Comparison of ENCODE assay signal across 11 cellular contexts in genomic region chr10:32940321-32941264, GRCh38. TPM values are rescaled to one million over a fixed set of nuclear protein-coding genes. Genes with fewer than 3 reads are reported as not detected.
DNase-seq lines count a peak whose midpoint lies in the region; ATAC-seq and TF ChIP-seq lines count a peak whose summit lies in the region.
"Had no signal": no experiment of that assay in that cellular context is flagged by ENCODE, and none has a peak within 500 bp of the region (broad histone marks: within the 10 kb centered on the region; RNA-seq: fewer than 3 reads in every experiment).

No MANE protein-coding gene starts in this region.

- peaks cover 65% of the 10 kb centered on the region for H3K4me1 Mint-ChIP-seq in dendritic cell treated with granulocyte-macrophage colony-stimulating factor and Interleukin-4, amounts not matched to agents 40 ng/mL and 50 ng/mL, for 4 days (ENCODE audit: low read depth)

- H3K36me3 Mint-ChIP-seq in dendritic cell treated with granulocyte-macrophage colony-stimulating factor and Interleukin-4, amounts not matched to agents 40 ng/mL and 50 ng/mL, for 4 days (ENCODE audit: low read depth): peaks cover 9% of the 10 kb centered on the region

- intact Hi-C loops in dendritic cell treated with granulocyte-macrophage colony-stimulating factor and Interleukin-4, amounts not matched to agents 40 ng/mL and 50 ng/mL, for 4 days (cut with micrococcal nuclease): loop anchor here (1.0 kb wide), 1 partner anchor 17 kb away; no protein-coding TSS in a partner anchor
- intact Hi-C loops in psoas muscle (cut with DNase I) (no loop called here), lower leg skin (cut with DNase I; ENCODE audit: low total_unique reads) (no loop called here)

- peaks cover 0 to 5% of the 10 kb centered on the region in 2 donors for H3K36me3 ChIP-seq in psoas muscle (ENCODE audit: insufficient read depth in 1 of 2, low read depth in 1 of 2)

- DNase-seq in GM12865 (ENCODE audit: low read depth): peak; percentile 47
- DNase-seq in psoas muscle: no peak
- no peak for DNase-seq in NCI-H1105 treated with DMSO at 0.1 percent for 48 hours (lab: John Stamatoyannopoulos, UW)
- DNase-seq in lower leg skin (ENCODE audit: low spot score in 2 of 2): no peak
- DNase-seq in NCI-H1436 treated with DMSO at 0.1 percent for 48 hours (lab: John Stamatoyannopoulos, UW): no peak
- DNase-seq: caudate nucleus, DMS53, NCI-H446 treated with DMSO at 0.1 percent for 48 hours had no signal

- no peaks in the 10 kb centered on the region for H3K27me3 Mint-ChIP-seq in dendritic cell treated with granulocyte-macrophage colony-stimulating factor and Interleukin-4, amounts not matched to agents 40 ng/mL and 50 ng/mL, for 4 days

- H3K27ac ChIP-seq in psoas muscle: peak overlapping the region; percentile 83

- H3K9me3 Mint-ChIP-seq in dendritic cell treated with granulocyte-macrophage colony-stimulating factor and Interleukin-4, amounts not matched to agents 40 ng/mL and 50 ng/mL, for 4 days: no peaks in the 10 kb centered on the region

- TF ChIP-seq CTCF in GM12865 (IDR thresholded peaks at IDR 0.05; ENCODE audit: insufficient read depth, low read depth, low read length, missing control alignments) (no peak), psoas muscle (IDR thresholded peaks at IDR 0.05) (no peak), lower leg skin (IDR thresholded peaks at IDR 0.05) (no peak)

- H3K4me3 Mint-ChIP-seq in dendritic cell treated with granulocyte-macrophage colony-stimulating factor and Interleukin-4, amounts not matched to agents 40 ng/mL and 50 ng/mL, for 4 days: no peak overlapping the region

- peaks cover 89% of the 10 kb centered on the region for H3K4me1 ChIP-seq in psoas muscle

- H3K27ac Mint-ChIP-seq in dendritic cell treated with granulocyte-macrophage colony-stimulating factor and Interleukin-4, amounts not matched to agents 40 ng/mL and 50 ng/mL, for 4 days: peak overlapping the region; percentile 14

- no peaks in the 10 kb centered on the region for H3K27me3 ChIP-seq in psoas muscle (ENCODE audit: insufficient read depth in 3 of 3, low read length in 2 of 3)

- ATAC-seq in HG02759 (IDR thresholded peaks at IDR 0.05; ENCODE audit: unreplicated experiment) (peak; percentile 50), psoas muscle (no peak), GM21528 (IDR thresholded peaks at IDR 0.05; ENCODE audit: low FRiP score, unreplicated experiment) (no peak)

- H3K9me3 ChIP-seq in psoas muscle: no peaks in the 10 kb centered on the region

- WGBS in psoas muscle, 3 donors: 57 to 67% (median 66%) methylated on average over 10 of the region's 10 CpGs
- 70 to 74% methylated on average over 10 of the region's 10 CpGs for WGBS in lower leg skin, 2 donors

- TF ChIP-seq POLR2A in lower leg skin (IDR thresholded peaks at IDR 0.05): no peak

- H3K4me3 ChIP-seq in GM12865 (ENCODE audit: low read depth, low read length) (no peak overlapping the region), psoas muscle (peak overlapping the region; percentile 18), lower leg skin (ENCODE audit: low read depth, poor library complexity, severe bottlenecking) (no peak overlapping the region)

RNA-seq across cellular contexts. Expression of gene ITGB1, which starts 17.4 kb away (rescaled TPM):
- total RNA-seq in psoas muscle (100 to 1,000 TPM; 222 to 485 (median 241) TPM), lower leg skin (100 to 1,000 TPM; 159 to 216 (median 209) TPM)
- 100 to 1,000 TPM; 215 to 569 (median 259) TPM for polyA plus RNA-seq in psoas muscle
